In genomic region chr16:11296706-11297491, GRCh38 we compare ENCODE assay signal across 1 cellular context.
A peak's percentile ranks its signal among the peaks of the same experiment; 100 is the strongest.
TF ChIP-seq lines count a peak whose summit lies in the region.

No MANE protein-coding gene starts in this region.

TF ChIP-seq in HepG2, 621 proteins besides CTCF, POLR2A, EP300 and RAD21 (continued from another document and continues in another):
- peak; percentile 48; the same call in 1 of the 2 replicates for TF ChIP-seq TFDP1 (CRISPR knock-in tag; IDR thresholded peaks at IDR 0.05; ENCODE audit: borderline replicate concordance)
- TF ChIP-seq ZNF18 (CRISPR knock-in tag; IDR thresholded peaks at IDR 0.05; ENCODE audit: insufficient replicate concordance): peak; percentile 96
- TF ChIP-seq FOXK1 (CRISPR knock-in tag; IDR thresholded peaks at IDR 0.05; ENCODE audit: borderline replicate concordance, low read depth): 0 out of 2 replicates have a peak, but pooled peaks have one; percentile 47
- no peak for TF ChIP-seq BORCS8-MEF2B (CRISPR knock-in tag; IDR thresholded peaks at IDR 0.05)
- TF ChIP-seq GATAD2A (CRISPR knock-in tag; IDR thresholded peaks at IDR 0.05): peak; percentile 92
- TF ChIP-seq SRY (CRISPR knock-in tag; IDR thresholded peaks at IDR 0.05): peak; percentile 66; the same call in 1 of the 2 replicates
- TF ChIP-seq GPN1 (CRISPR knock-in tag; IDR thresholded peaks at IDR 0.05; ENCODE audit: borderline replicate concordance): no peak
- TF ChIP-seq TRIM24 (CRISPR knock-in tag; IDR thresholded peaks at IDR 0.05): no peak
- peak; percentile 91 for TF ChIP-seq HDAC2 (CRISPR knock-in tag; IDR thresholded peaks at IDR 0.05)
- 0 out of 2 replicates have a peak, but pooled peaks have one; percentile 14 for TF ChIP-seq STAG1 (CRISPR knock-in tag; IDR thresholded peaks at IDR 0.05)
- TF ChIP-seq ZBTB10 (CRISPR knock-in tag; IDR thresholded peaks at IDR 0.05; ENCODE audit: borderline replicate concordance): no peak; the same call in 1 of the 2 replicates
- 0 out of 2 replicates have a peak, but pooled peaks have one; percentile 32 for TF ChIP-seq HINFP (CRISPR knock-in tag; IDR thresholded peaks at IDR 0.05; ENCODE audit: low read depth)
- TF ChIP-seq ZNF674 (CRISPR knock-in tag; IDR thresholded peaks at IDR 0.05; ENCODE audit: low read depth): no peak
- TF ChIP-seq, protein P1, sequence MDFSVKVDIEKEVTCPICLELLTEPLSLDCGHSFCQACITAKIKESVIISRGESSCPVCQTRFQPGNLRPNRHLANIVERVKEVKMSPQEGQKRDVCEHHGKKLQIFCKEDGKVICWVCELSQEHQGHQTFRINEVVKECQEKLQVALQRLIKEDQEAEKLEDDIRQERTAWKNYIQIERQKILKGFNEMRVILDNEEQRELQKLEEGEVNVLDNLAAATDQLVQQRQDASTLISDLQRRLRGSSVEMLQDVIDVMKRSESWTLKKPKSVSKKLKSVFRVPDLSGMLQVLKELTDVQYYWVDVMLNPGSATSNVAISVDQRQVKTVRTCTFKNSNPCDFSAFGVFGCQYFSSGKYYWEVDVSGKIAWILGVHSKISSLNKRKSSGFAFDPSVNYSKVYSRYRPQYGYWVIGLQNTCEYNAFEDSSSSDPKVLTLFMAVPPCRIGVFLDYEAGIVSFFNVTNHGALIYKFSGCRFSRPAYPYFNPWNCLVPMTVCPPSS (IDR thresholded peaks at IDR 0.05): no peak
- no peak for TF ChIP-seq ZNF562 (CRISPR knock-in tag; IDR thresholded peaks at IDR 0.05; ENCODE audit: borderline replicate concordance)
- TF ChIP-seq, protein P2, sequence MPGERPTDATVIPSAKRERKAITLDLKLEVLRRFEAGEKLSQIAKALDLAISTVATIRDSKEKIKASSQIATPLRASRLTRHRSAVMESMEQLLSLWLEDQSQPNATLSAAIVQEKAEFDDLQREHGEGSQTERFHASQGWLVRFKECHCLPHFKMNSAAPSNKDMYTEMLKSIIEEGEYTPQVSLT (CRISPR knock-in tag; IDR thresholded peaks at IDR 0.05; ENCODE audit: borderline replicate concordance, low read depth): peak; percentile 17; the same call in 1 of the 2 replicates
- 0 out of 2 replicates have a peak, but pooled peaks have one; percentile 9 for TF ChIP-seq ZNF652 (CRISPR knock-in tag; IDR thresholded peaks at IDR 0.05; ENCODE audit: borderline replicate concordance, low read depth)
- 0 out of 2 replicates have a peak, but pooled peaks have one; percentile 14 for TF ChIP-seq ZFP36L1 (CRISPR knock-in tag; IDR thresholded peaks at IDR 0.05)
- no peak for TF ChIP-seq ZMAT5 (CRISPR knock-in tag; IDR thresholded peaks at IDR 0.05; ENCODE audit: borderline replicate concordance, low read depth)
- TF ChIP-seq ZNF549 (CRISPR knock-in tag; IDR thresholded peaks at IDR 0.05): no peak
- TF ChIP-seq MNT (IDR thresholded peaks at IDR 0.05): peak; percentile 86
- no peak for TF ChIP-seq ZNF564 (CRISPR knock-in tag; IDR thresholded peaks at IDR 0.05)
- 0 out of 2 replicates have a peak, but pooled peaks have one; percentile 49 for TF ChIP-seq ZNF709 (CRISPR knock-in tag; IDR thresholded peaks at IDR 0.05)
- no peak for TF ChIP-seq CEBPZ (IDR thresholded peaks at IDR 0.05; ENCODE audit: low read length)
- TF ChIP-seq CC2D1A (CRISPR knock-in tag; IDR thresholded peaks at IDR 0.05): no peak
- TF ChIP-seq KDM6A (CRISPR knock-in tag; IDR thresholded peaks at IDR 0.05; ENCODE audit: low read depth): peak; percentile 79
- peak; percentile 44 for TF ChIP-seq NR2F6 (IDR thresholded peaks at IDR 0.05)
- peak; percentile 16; the same call in 1 of the 2 replicates for TF ChIP-seq NR2F6 (CRISPR knock-in tag; IDR thresholded peaks at IDR 0.05)
- peak; percentile 35; the same call in 1 of the 2 replicates for TF ChIP-seq ZNF230 (CRISPR knock-in tag; IDR thresholded peaks at IDR 0.05)
- TF ChIP-seq MLX (CRISPR knock-in tag; IDR thresholded peaks at IDR 0.05): no peak
- TF ChIP-seq ZNF232 (CRISPR knock-in tag; IDR thresholded peaks at IDR 0.05; ENCODE audit: borderline replicate concordance): peak; percentile 67; the same call in 1 of the 2 replicates
- peak; percentile 18; the same call in 1 of the 2 replicates for TF ChIP-seq ZMYM3 (CRISPR knock-in tag; IDR thresholded peaks at IDR 0.05)
- no peak for TF ChIP-seq ZNF367 (CRISPR knock-in tag; IDR thresholded peaks at IDR 0.05; ENCODE audit: borderline replicate concordance)
- no peak for TF ChIP-seq SNAPC2 (CRISPR knock-in tag; IDR thresholded peaks at IDR 0.05)
- TF ChIP-seq RXRB (CRISPR knock-in tag; IDR thresholded peaks at IDR 0.05; ENCODE audit: borderline replicate concordance): peak; percentile 58; the same call in 1 of the 2 replicates
- TF ChIP-seq CBX2 (IDR thresholded peaks at IDR 0.05; ENCODE audit: low read depth, low read length): no peak
- no peak for TF ChIP-seq CBX2 (CRISPR knock-in tag; IDR thresholded peaks at IDR 0.05; ENCODE audit: low read depth)
- no peak for TF ChIP-seq HNF4G (IDR thresholded peaks at IDR 0.05; ENCODE audit: borderline replicate concordance, low read depth, low read length)
- TF ChIP-seq HNF4G (CRISPR knock-in tag; IDR thresholded peaks at IDR 0.05; ENCODE audit: borderline replicate concordance, low read depth): no peak
- peak; percentile 49; the same call in 1 of the 2 replicates for TF ChIP-seq HNF4A (CRISPR knock-in tag; IDR thresholded peaks at IDR 0.05)
- TF ChIP-seq ZNF569 (CRISPR knock-in tag; IDR thresholded peaks at IDR 0.05; ENCODE audit: borderline replicate concordance): 0 out of 2 replicates have a peak, but pooled peaks have one; percentile 71
- 0 out of 2 replicates have a peak, but pooled peaks have one; percentile 15 for TF ChIP-seq SMAD1 (CRISPR knock-in tag; IDR thresholded peaks at IDR 0.05; ENCODE audit: borderline replicate concordance, low read depth)
